In the genomic region with DNA sequence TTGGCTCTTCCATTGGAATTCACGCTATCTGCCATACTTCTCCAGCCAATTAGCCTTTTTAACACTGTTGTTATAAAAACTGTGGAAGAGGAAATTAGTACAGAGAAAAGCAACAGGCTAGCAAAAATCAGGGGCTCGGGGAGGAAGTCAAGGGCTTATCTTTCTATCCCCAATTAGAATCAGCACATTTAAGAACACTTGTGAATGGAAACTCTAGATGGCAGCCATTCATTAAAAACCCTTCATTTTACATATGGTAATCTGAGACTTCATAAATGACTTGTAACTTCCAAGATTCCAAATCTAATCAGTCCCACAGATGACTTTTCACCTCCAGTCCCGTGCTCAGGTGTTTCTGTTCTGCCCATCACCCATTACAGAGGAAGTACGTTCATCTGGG, we compare ENCODE assay signal across 8 cellular contexts.
DNase-seq lines count a peak whose midpoint lies in the region; TF ChIP-seq lines count a peak whose summit lies in the region.
"Not testable (repeated sequence)": the region's sequence is repeated elsewhere in the genome, so short reads cannot be mapped to it uniquely, and the experiment has no call there.

No MANE protein-coding gene starts in this region.

- not testable (repeated sequence) for H3K9me3 ChIP-seq in OCI-LY3 (ENCODE audit: insufficient read depth, low read length); mammary epithelial cell (replicated peaks; ENCODE audit: insufficient read depth, low read length)

- dilution Hi-C loops in mammary epithelial cell (cut with HindIII; ENCODE audit: low sequenced_read_pairs), result not testable (repeated sequence)

- DNase-seq in ELR (ENCODE audit: low read depth) (peak; percentile 5), amniotic epithelial cell (ENCODE audit: low read depth) (peak; percentile 30), mammary epithelial cell (peak; percentile 18), epithelial cell of esophagus (ENCODE audit: low read depth) (peak; percentile 48), iris pigment epithelial cell (ENCODE audit: low read depth) (peak; percentile 27), osteocyte (ENCODE audit: extremely low spot score, unreplicated experiment) (peak; percentile 4)
- DNase-seq in Jurkat, Clone E6-1 (ENCODE audit: low read depth, low spot score), result peak; percentile 2

- H3K4me1 Mint-ChIP-seq in osteocyte (ENCODE audit: unreplicated experiment), result not testable (repeated sequence)

- not testable (repeated sequence) for H3K4me1 ChIP-seq in OCI-LY3 (ENCODE audit: low read length); mammary epithelial cell (ENCODE audit: insufficient read depth, low read length)

- not testable (repeated sequence) for H3K27me3 Mint-ChIP-seq in osteocyte (ENCODE audit: unreplicated experiment)

- CTCF ChIA-PET in mammary epithelial cell (lab: Charles Lee; ENCODE audit: low non-redundant PET), result not testable (repeated sequence)

- in situ Hi-C loops in mammary epithelial cell (cut with MboI; ENCODE audit: low sequenced_read_pairs in 2 of 2), result not testable (repeated sequence)

- not testable (repeated sequence) for H3K79me2 ChIP-seq in OCI-LY3 (ENCODE audit: low read length); mammary epithelial cell (ENCODE audit: insufficient read depth, low read length)

- 65% methylated on average over 4 of the region's 4 CpGs for WGBS in mammary epithelial cell (ENCODE audit: low coverage, missing lambda C conversion rate)

- intact Hi-C loops in mammary epithelial cell (cut with micrococcal nuclease), result not testable (repeated sequence)

- not testable (repeated sequence) for H3K36me3 ChIP-seq in OCI-LY3 (replicated peaks; ENCODE audit: low read depth, low read length); mammary epithelial cell (ENCODE audit: insufficient read depth, low read length)

- not testable (repeated sequence) for BruUV-seq in mammary epithelial cell (replicated peaks; lab: Mats Ljungman, UMichigan)

- H3K27me3 ChIP-seq in OCI-LY3 (ENCODE audit: low read depth, low read length); mammary epithelial cell (ENCODE audit: insufficient read depth, low read length): not testable (repeated sequence)

- not testable (repeated sequence) for H2AFZ ChIP-seq in OCI-LY3 (ENCODE audit: low read depth, low read length); mammary epithelial cell (ENCODE audit: low read depth, low read length)

- H3K4me3 Mint-ChIP-seq in osteocyte (ENCODE audit: unreplicated experiment), result not testable (repeated sequence)

- not testable (repeated sequence) for H3K27ac Mint-ChIP-seq in osteocyte (ENCODE audit: unreplicated experiment)

- peak; percentile 32 for TF ChIP-seq CTCF in OCI-LY3 (IDR thresholded peaks at IDR 0.05; ENCODE audit: low read depth, low read length)
- peak; percentile 8 to 43 for TF ChIP-seq CTCF in mammary epithelial cell (conservative IDR thresholded peaks at IDR 0.05 in 1 of 2, IDR thresholded peaks at IDR 0.05 in 1 of 2; ENCODE audit: extremely low read depth in 1 of 2, insufficient read depth in 1 of 2, low read depth in 1 of 2, low read length in 2 of 2)
- TF ChIP-seq CTCF in epithelial cell of esophagus (IDR thresholded peaks at IDR 0.05; ENCODE audit: insufficient read depth, low read depth, low read length, missing control alignments), result peak; percentile 11
- TF ChIP-seq CTCF in osteocyte (IDR thresholded peaks at IDR 0.05), result peak; percentile 23

- not testable (repeated sequence) for H3K36me3 Mint-ChIP-seq in osteocyte (ENCODE audit: unreplicated experiment)

- H4K20me1 ChIP-seq in OCI-LY3 (ENCODE audit: insufficient read depth, low read length); mammary epithelial cell (ENCODE audit: insufficient read depth, low read length): not testable (repeated sequence)

- H3K9ac ChIP-seq in OCI-LY3 (ENCODE audit: low read length); mammary epithelial cell (ENCODE audit: insufficient read depth, low read length): not testable (repeated sequence)

- not testable (repeated sequence) for H3K4me2 ChIP-seq in OCI-LY3 (ENCODE audit: low read length); mammary epithelial cell (ENCODE audit: insufficient read depth, low read depth, low read length)

- H3K9me3 Mint-ChIP-seq in osteocyte (ENCODE audit: unreplicated experiment), result not testable (repeated sequence)

- not testable (repeated sequence) for H3K27ac ChIP-seq in OCI-LY3 (ENCODE audit: low read length); mammary epithelial cell (ENCODE audit: insufficient read depth, low read depth, low read length)

- not testable (repeated sequence) for H3K4me3 ChIP-seq in Jurkat, Clone E6-1 (ENCODE audit: low read length); OCI-LY3 (ENCODE audit: low read length); mammary epithelial cell (replicated peaks in 1 of 3; ENCODE audit: insufficient read depth in 1 of 3, low read depth in 2 of 3, low read length in 3 of 3); epithelial cell of esophagus (ENCODE audit: low read length)
